In genomic region chr19:57615346-57615745, GRCh38 we compare ENCODE assay signal across 1 cellular context.
TF ChIP-seq lines count a peak whose summit lies in the region.

No MANE protein-coding gene starts in this region.

TF ChIP-seq in IMR-90, 13 proteins besides CTCF, POLR2A, EP300 and RAD21:
- TF ChIP-seq SMC3 (IDR thresholded peaks at IDR 0.05; ENCODE audit: low read depth, low read length) (no peak), FOS (IDR thresholded peaks at IDR 0.05; ENCODE audit: low read depth, low read length) (no peak), BHLHE40 (IDR thresholded peaks at IDR 0.05; ENCODE audit: low read depth, low read length) (no peak), CEBPB (IDR thresholded peaks at IDR 0.05; ENCODE audit: low read depth, low read length) (no peak), MXI1 (IDR thresholded peaks at IDR 0.05; ENCODE audit: borderline replicate concordance, low read depth, low read length) (no peak), USF2 (IDR thresholded peaks at IDR 0.05; ENCODE audit: low read depth, low read length) (no peak), RFX5 (IDR thresholded peaks at IDR 0.05; ENCODE audit: low read depth, low read length) (no peak), NFE2L2 (IDR thresholded peaks at IDR 0.05; ENCODE audit: low read depth, low read length) (no peak), CHD1 (IDR thresholded peaks at IDR 0.05; ENCODE audit: low read depth, low read length) (no peak), RCOR1 (IDR thresholded peaks at IDR 0.05; ENCODE audit: insufficient replicate concordance, low read length) (no peak), MAFK (IDR thresholded peaks at IDR 0.05; ENCODE audit: low read depth, low read length) (no peak), ELK1 (IDR thresholded peaks at IDR 0.05; ENCODE audit: borderline replicate concordance, low read depth, low read length) (no peak)
